12 cellular contexts compared by ENCODE assay signal in genomic region chr12:114799574-114800487, GRCh38.
DNase-seq lines count a peak whose midpoint lies in the region; ATAC-seq lines count a peak whose summit lies in the region.
"Had no signal": no experiment of that assay in that cellular context is flagged by ENCODE, and none has a peak within 500 bp of the region (broad histone marks: within the 10 kb centered on the region; RNA-seq: fewer than 3 reads in every experiment).

No MANE protein-coding gene starts in this region.

- no peak overlapping the region for H3K18ac ChIP-seq in neuronal stem cell (ENCODE audit: low read length)

- H2AFZ ChIP-seq in neuronal stem cell (ENCODE audit: low read length): peak overlapping the region; percentile 45

- H3K36me3 ChIP-seq in neuronal stem cell (replicated peaks in 1 of 2; ENCODE audit: control insufficient read depth in 2 of 2, insufficient read depth in 2 of 2, low read length in 2 of 2): no peaks in the 10 kb centered on the region
- H3K36me3 ChIP-seq in naive thymus-derived CD4-positive, alpha-beta T cell (ENCODE audit: control insufficient read depth in 2 of 3, insufficient read depth in 3 of 3, low read length in 3 of 3): no peaks in the 10 kb centered on the region

- intact Hi-C loops in cardiac septum (cut with DNase I): loop anchor here (1.0 to 5.0 kb wide), 3 partner anchors 74 to 118 kb away; partner anchors contain the start of gene TBX3
- intact Hi-C loops in naive thymus-derived CD4-positive, alpha-beta T cell (cut with micrococcal nuclease): no loop called here

- H3K4ac ChIP-seq in neuronal stem cell (ENCODE audit: low read length): no peak overlapping the region

- H2BK12ac ChIP-seq in neuronal stem cell (ENCODE audit: low read length): no peak overlapping the region

- H3K27me3 Mint-ChIP-seq in naive thymus-derived CD4-positive, alpha-beta T cell: peaks cover 0 to 5% (median 0%) of the 10 kb centered on the region in 5 donors
- H3K27me3 Mint-ChIP-seq: T-cell had no signal

- POLR2A ChIA-PET in naive thymus-derived CD4-positive, alpha-beta T cell (lab: Charles Lee): no interaction called here

- no peak overlapping the region for H3K14ac ChIP-seq in neuronal stem cell (ENCODE audit: low read length)

- H3K4me1 Mint-ChIP-seq in naive thymus-derived CD4-positive, alpha-beta T cell: no peaks in the 10 kb centered on the region
- H3K4me1 Mint-ChIP-seq: T-cell had no signal

- H3K27ac Mint-ChIP-seq in naive thymus-derived CD4-positive, alpha-beta T cell: no peak overlapping the region
- H3K27ac Mint-ChIP-seq: T-cell had no signal

- H3K9ac ChIP-seq in neuronal stem cell (ENCODE audit: low read depth, low read length, poor library complexity): no peak overlapping the region

- H3K36me3 Mint-ChIP-seq in naive thymus-derived CD4-positive, alpha-beta T cell: no peaks in the 10 kb centered on the region
- H3K36me3 Mint-ChIP-seq: T-cell had no signal

- no peak overlapping the region for H3K4me3 ChIP-seq in neuronal stem cell (ENCODE audit: low read length in 2 of 2)
- no peak overlapping the region for H3K4me3 ChIP-seq in naive thymus-derived CD4-positive, alpha-beta T cell (ENCODE audit: low read length)

- H2BK5ac ChIP-seq in neuronal stem cell (ENCODE audit: low read length): no peak overlapping the region

- ATAC-seq in naive thymus-derived CD4-positive, alpha-beta T cell: no peak
- no peak for ATAC-seq in HG03159 (IDR thresholded peaks at IDR 0.05; ENCODE audit: unreplicated experiment)
- ATAC-seq in HG03139 (IDR thresholded peaks at IDR 0.05; ENCODE audit: unreplicated experiment): no peak
- ATAC-seq: T-cell had no signal

- H3K9me3 Mint-ChIP-seq in naive thymus-derived CD4-positive, alpha-beta T cell: peaks cover 0 to 7% (median 2%) of the 10 kb centered on the region in 11 donors

- no peak overlapping the region for H4K91ac ChIP-seq in neuronal stem cell (ENCODE audit: low read depth, low read length, poor library complexity)

- no CpG with 5 or more reads among the region's 16 CpGs for WGBS in neuronal stem cell (ENCODE audit: extremely low coverage in 2 of 2, insufficient read length in 2 of 2, insufficient replicate concordance in 1 of 2), 2 donors

- no peak overlapping the region for H3K4me2 ChIP-seq in neuronal stem cell (ENCODE audit: insufficient read depth, low read length, poor library complexity, severe bottlenecking)

- H3K4me3 Mint-ChIP-seq in naive thymus-derived CD4-positive, alpha-beta T cell: no peak overlapping the region
- H3K4me3 Mint-ChIP-seq: T-cell had no signal

- H3K4me1 ChIP-seq in neuronal stem cell (ENCODE audit: control insufficient read depth in 2 of 2, insufficient read depth in 1 of 2, low read depth in 1 of 2, low read length in 2 of 2): peaks cover 0 to 3% of the 10 kb centered on the region in 2 donors
- no peaks in the 10 kb centered on the region for H3K4me1 ChIP-seq in naive thymus-derived CD4-positive, alpha-beta T cell (ENCODE audit: control insufficient read depth in 2 of 2, insufficient read depth in 2 of 2, low read length in 2 of 2)

- H3K27me3 ChIP-seq in neuronal stem cell (ENCODE audit: control insufficient read depth in 3 of 3, insufficient read depth in 3 of 3, low read depth in 1 of 3, low read length in 3 of 3): no peaks in the 10 kb centered on the region
- H3K27me3 ChIP-seq in naive thymus-derived CD4-positive, alpha-beta T cell (ENCODE audit: control insufficient read depth in 2 of 2, insufficient read depth in 2 of 2, low read length in 2 of 2): no peaks in the 10 kb centered on the region

- H3K79me1 ChIP-seq in neuronal stem cell (ENCODE audit: low read depth, low read length): no peaks in the 10 kb centered on the region

- no peak overlapping the region for H2BK120ac ChIP-seq in neuronal stem cell (ENCODE audit: low read depth, low read length)

- no peak overlapping the region for H2BK15ac ChIP-seq in neuronal stem cell (ENCODE audit: low read length)

- CTCF ChIA-PET in naive thymus-derived CD4-positive, alpha-beta T cell (lab: Charles Lee): no interaction called here

- H3K9me3 ChIP-seq in neuronal stem cell (replicated peaks in 1 of 2; ENCODE audit: control insufficient read depth in 2 of 2, insufficient read depth in 1 of 2, low read depth in 1 of 2, low read length in 2 of 2): no peaks in the 10 kb centered on the region
- no peaks in the 10 kb centered on the region for H3K9me3 ChIP-seq in naive thymus-derived CD4-positive, alpha-beta T cell (ENCODE audit: control insufficient read depth in 2 of 3, low read length in 3 of 3)

- DNase-seq in CD1c-positive myeloid dendritic cell (ENCODE audit: extremely low spot score) (peak; percentile 5), OCI-M1 (lab: John Stamatoyannopoulos, UW) (peak; percentile 39), cardiac septum (ENCODE audit: low spot score) (peak; percentile 89), neuronal stem cell (ENCODE audit: low spot score) (peak; percentile 29), dedifferentiated amniotic fluid mesenchymal stem cell (ENCODE audit: extremely low spot score) (no peak)
- DNase-seq in naive thymus-derived CD4-positive, alpha-beta T cell: no peak
- DNase-seq: activated T-cell treated with anti-CD3 and anti-CD28 coated beads, Interleukin-2, amount 50 U/mL, for 1 hour; effector CD8-positive, alpha-beta T cell; NCI-H2227 treated with DMSO at 0.1 percent for 48 hours; T-cell had no signal

- no peak overlapping the region for H3K23ac ChIP-seq in neuronal stem cell (ENCODE audit: low read depth, low read length, poor library complexity)

- H3K27ac ChIP-seq in neuronal stem cell (replicated peaks; ENCODE audit: low read length): no peak overlapping the region
- no peak overlapping the region for H3K27ac ChIP-seq in naive thymus-derived CD4-positive, alpha-beta T cell (ENCODE audit: low read depth, low read length)

- H4K8ac ChIP-seq in neuronal stem cell (ENCODE audit: low read depth, low read length): no peak overlapping the region

- H2AK5ac ChIP-seq in neuronal stem cell (ENCODE audit: low read depth, low read length): no peak overlapping the region

Comparison
In these comparisons a context has a peak if more than half of its experiments do, and no peak if none do; other contexts are left out.
1. DNase-seq: peak in CD1c-positive myeloid dendritic cell (single experiment), OCI-M1 (single experiment), cardiac septum (single experiment) and neuronal stem cell (single experiment); none in dedifferentiated amniotic fluid mesenchymal stem cell (single experiment) and naive thymus-derived CD4-positive, alpha-beta T cell (0 of 9).